ENCODE assay signal across 8 cellular contexts in the genomic region with DNA sequence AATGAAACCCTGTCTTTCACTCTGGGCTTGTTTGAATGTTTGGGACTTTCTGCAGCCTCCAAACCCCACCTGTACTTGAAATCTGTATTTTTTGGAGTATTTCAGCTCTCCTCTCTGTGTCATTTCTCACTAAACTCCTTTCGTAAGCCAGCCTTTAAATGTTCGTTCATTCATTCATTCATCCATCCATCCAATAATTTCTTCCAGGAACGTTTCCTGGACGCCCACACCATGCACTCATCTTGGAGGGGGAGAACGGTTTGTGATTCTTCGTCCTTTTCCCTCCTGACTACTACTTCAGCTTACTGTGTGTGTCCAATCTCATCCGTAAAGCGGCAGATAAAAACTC. TPM values are rescaled to one million over a fixed set of nuclear protein-coding genes. Genes with fewer than 3 reads are reported as not detected.
DNase-seq lines count a peak whose midpoint lies in the region; ATAC-seq and TF ChIP-seq lines count a peak whose summit lies in the region.

No MANE protein-coding gene starts in this region.

- intact Hi-C loops in right cardiac atrium (cut with DNase I): loop anchor here in 2 of 4 donors (10.0 kb wide), 1 partner anchor 50 kb away; no protein-coding TSS in a partner anchor
- intact Hi-C loops in thyroid gland (cut with DNase I): loop anchor here (10.0 kb wide), 1 partner anchor 50 kb away; no protein-coding TSS in a partner anchor

- POLR2A ChIA-PET in SK-N-SH (lab: Yijun Ruan, JAX): no interaction called here

- ATAC-seq in SK-N-SH treated with all-trans-retinoic acid at 6 μM for 48 hours (no peak), right cardiac atrium (no peak)
- peak; percentile 4 to 14 for ATAC-seq in stimulated activated naive B cell treated with anti-CD40 and anti-IgM and Interleukin-4, amounts not matched to agents 10 μg/mL and 1 μg/mL and 100 μg/mL, for 72 hours (replicated peaks)

- DNase-seq in SK-N-SH (no peak), SK-N-MC (ENCODE audit: low read depth, low spot score) (no peak), right cardiac atrium (no peak), thyroid gland (no peak), NK-92 (lab: John Stamatoyannopoulos, UW; ENCODE audit: unreplicated experiment) (no peak)
- DNase-seq in stimulated activated naive B cell treated with anti-CD40 and anti-IgM and Interleukin-4, amounts not matched to agents 10 μg/mL and 1 μg/mL and 100 μg/mL, for 72 hours: no peak
- no peak for DNase-seq in activated CD4-positive, CD25-positive, alpha-beta regulatory T cell (lab: John Stamatoyannopoulos, UW)

- no peak overlapping the region for H3K27ac Mint-ChIP-seq in stimulated activated naive B cell treated with anti-CD40 and anti-IgM and Interleukin-4, amounts not matched to agents 10 μg/mL and 1 μg/mL and 100 μg/mL, for 72 hours

- WGBS in SK-N-SH (ENCODE audit: low lambda C conversion rate): 45% methylated on average over 8 of the region's 8 CpGs
- WGBS in right cardiac atrium: 32% methylated on average over 8 of the region's 8 CpGs
- WGBS in thyroid gland, 2 donors: 46 to 47% methylated on average over 8 of the region's 8 CpGs

- no peak for TF ChIP-seq RAD21 in SK-N-SH (IDR thresholded peaks at IDR 0.05; ENCODE audit: low read length)

- H3F3A ChIP-seq in SK-N-SH (replicated peaks; ENCODE audit: insufficient read depth): no peaks in the 10 kb centered on the region

- H3K9me3 ChIP-seq in SK-N-SH: no peaks in the 10 kb centered on the region
- no peaks in the 10 kb centered on the region for H3K9me3 ChIP-seq in SK-N-MC (ENCODE audit: low read depth, low read length)
- H3K9me3 ChIP-seq in right cardiac atrium (ENCODE audit: control insufficient read depth, low read length): no peaks in the 10 kb centered on the region
- H3K9me3 ChIP-seq in thyroid gland: no peaks in the 10 kb centered on the region

- no peaks in the 10 kb centered on the region for H3K36me3 ChIP-seq in SK-N-SH (replicated peaks in 1 of 2; ENCODE audit: control insufficient read depth in 1 of 2, insufficient read depth in 2 of 2, low read length in 1 of 2)
- no peaks in the 10 kb centered on the region for H3K36me3 ChIP-seq in SK-N-MC (ENCODE audit: insufficient read depth, low read length)
- no peaks in the 10 kb centered on the region for H3K36me3 ChIP-seq in thyroid gland

- TF ChIP-seq EP300 in SK-N-SH (IDR thresholded peaks at IDR 0.05; ENCODE audit: borderline replicate concordance in 1 of 2, low read depth in 1 of 2, low read length in 1 of 2): no peak

- H3K79me2 ChIP-seq in SK-N-SH (ENCODE audit: insufficient read depth): peaks cover 38% of the 10 kb centered on the region

- H3K4me1 ChIP-seq in SK-N-SH (ENCODE audit: control insufficient read depth in 1 of 2, insufficient read depth in 2 of 2, low read depth in 1 of 2, low read length in 1 of 2) (peaks cover 9 to 28% of the 10 kb centered on the region in 2 experiments; a peak in 2 of 4 replicates), right cardiac atrium (ENCODE audit: control insufficient read depth, insufficient read depth, low read length) (peaks cover 8% of the 10 kb centered on the region), thyroid gland (peaks cover 0 to 25% of the 10 kb centered on the region in 2 donors)

- TF ChIP-seq CTCF in SK-N-SH (IDR thresholded peaks at IDR 0.05): no peak
- TF ChIP-seq CTCF in thyroid gland (IDR thresholded peaks at IDR 0.05): no peak

- H3K9ac ChIP-seq in SK-N-SH (peak overlapping the region; percentile 30; the same call in 1 of the 2 replicates), SK-N-MC (ENCODE audit: insufficient read length) (peak overlapping the region; percentile 52)

- no peaks in the 10 kb centered on the region for H3K27me3 ChIP-seq in SK-N-SH (ENCODE audit: insufficient read depth)
- H3K27me3 ChIP-seq in right cardiac atrium (ENCODE audit: control insufficient read depth, insufficient read depth): no peaks in the 10 kb centered on the region
- H3K27me3 ChIP-seq in thyroid gland: no peaks in the 10 kb centered on the region

- peaks cover 6 to 11% of the 10 kb centered on the region in 2 donors for H3K27me3 Mint-ChIP-seq in stimulated activated naive B cell treated with anti-CD40 and anti-IgM and Interleukin-4, amounts not matched to agents 10 μg/mL and 1 μg/mL and 100 μg/mL, for 72 hours

- H3K9me3 Mint-ChIP-seq in stimulated activated naive B cell treated with anti-CD40 and anti-IgM and Interleukin-4, amounts not matched to agents 10 μg/mL and 1 μg/mL and 100 μg/mL, for 72 hours: no peaks in the 10 kb centered on the region

- no peak for TF ChIP-seq POLR2A in thyroid gland (IDR thresholded peaks at IDR 0.05)

- H4K20me1 ChIP-seq in SK-N-SH (ENCODE audit: insufficient read depth): peaks cover 16% of the 10 kb centered on the region

- H2AFZ ChIP-seq in SK-N-SH (ENCODE audit: low read depth): peak overlapping the region; percentile 89

- CTCF ChIA-PET in SK-N-SH (lab: Yijun Ruan, JAX): interaction anchor here (1.0 to 1.9 kb wide), 2 partner anchors 36 to 65 kb away, joined by 3 to 6 read pairs; no protein-coding TSS in a partner anchor

- peaks cover 24 to 29% of the 10 kb centered on the region in 2 donors for H3K4me1 Mint-ChIP-seq in stimulated activated naive B cell treated with anti-CD40 and anti-IgM and Interleukin-4, amounts not matched to agents 10 μg/mL and 1 μg/mL and 100 μg/mL, for 72 hours

- H3K4me3 ChIP-seq in SK-N-SH (ENCODE audit: low read depth in 2 of 2, low read length in 1 of 2) (peak overlapping the region; percentile 50 to 58), SK-N-MC (peak overlapping the region; percentile 74), right cardiac atrium (ENCODE audit: low read length) (peak overlapping the region; percentile 60), thyroid gland (replicated peaks in 1 of 3) (peak overlapping the region in 1 of 3 donors; percentile 90)

- peak overlapping the region; percentile 87 to 88 for H3K4me3 Mint-ChIP-seq in stimulated activated naive B cell treated with anti-CD40 and anti-IgM and Interleukin-4, amounts not matched to agents 10 μg/mL and 1 μg/mL and 100 μg/mL, for 72 hours

- H3K4me2 ChIP-seq in SK-N-SH: peak overlapping the region; percentile 71

- no peak overlapping the region; a peak in 1 of 4 replicates for H3K27ac ChIP-seq in SK-N-SH (ENCODE audit: low read depth in 2 of 2, low read length in 1 of 2)
- H3K27ac ChIP-seq in SK-N-MC: no peak overlapping the region
- no peak overlapping the region for H3K27ac ChIP-seq in right cardiac atrium (ENCODE audit: low read length)
- H3K27ac ChIP-seq in thyroid gland: peak overlapping the region in 1 of 3 donors; percentile 54

- H3K9me2 ChIP-seq in SK-N-SH: no peaks in the 10 kb centered on the region

- peaks cover 0 to 1% of the 10 kb centered on the region in 2 donors for H3K36me3 Mint-ChIP-seq in stimulated activated naive B cell treated with anti-CD40 and anti-IgM and Interleukin-4, amounts not matched to agents 10 μg/mL and 1 μg/mL and 100 μg/mL, for 72 hours

TF ChIP-seq in SK-N-SH, 30 proteins besides CTCF, POLR2A, EP300 and RAD21:
- TF ChIP-seq TCF12 (IDR thresholded peaks at IDR 0.05) (no peak), MAX (IDR thresholded peaks at IDR 0.05; ENCODE audit: low read depth) (no peak), PBX3 (IDR thresholded peaks at IDR 0.05) (no peak), NRF1 (IDR thresholded peaks at IDR 0.05; ENCODE audit: low read depth, low read length) (no peak), POLR2AphosphoS5 (IDR thresholded peaks at IDR 0.05; ENCODE audit: low read depth, low read length) (no peak), GABPA (IDR thresholded peaks at IDR 0.05; ENCODE audit: low read depth) (no peak)

TF ChIP-seq in SK-N-SH treated with all-trans-retinoic acid at 6 μM for 48 hours, 23 proteins besides CTCF, POLR2A, EP300 and RAD21:
- TF ChIP-seq CSRNP3 (CRISPR knock-in tag; IDR thresholded peaks at IDR 0.05) (no peak), ZNF565 (CRISPR knock-in tag; conservative IDR thresholded peaks at IDR 0.05; ENCODE audit: low read depth) (no peak)

RNA-seq across cellular contexts. Expression of gene KLHL25, which starts 0.6 kb away (rescaled TPM):
- polyA plus RNA-seq in SK-N-SH (2012; rRNA removed) (4.5 TPM in 2 replicates), right cardiac atrium (4.1 TPM)
- 1.4 and 2.6 TPM in 2 replicates for polyA plus RNA-seq in SK-N-SH (2012; cell fraction: cytosol; rRNA removed)
- polyA plus RNA-seq in SK-N-SH (2012; cell fraction: nucleus; rRNA removed): 7.3 and 8.6 TPM in 2 replicates
- total RNA-seq in right cardiac atrium (1 to 10 TPM; 3.4 to 6.6 (median 5.3) TPM), thyroid gland (1 to 10 TPM; 4.2 to 8.8 (median 4.8) TPM)

Comparison
In these comparisons a context has a peak if more than half of its experiments do, and no peak if none do; other contexts are left out.
1. ATAC-seq: peak in stimulated activated naive B cell treated with anti-CD40 and anti-IgM and Interleukin-4, amounts not matched to agents 10 μg/mL and 1 μg/mL and 100 μg/mL, for 72 hours (2 of 2); none in SK-N-SH treated with all-trans-retinoic acid at 6 μM for 48 hours (single experiment) and right cardiac atrium (0 of 2).